ENCODE assay signal across 8 cellular contexts in the genomic region with DNA sequence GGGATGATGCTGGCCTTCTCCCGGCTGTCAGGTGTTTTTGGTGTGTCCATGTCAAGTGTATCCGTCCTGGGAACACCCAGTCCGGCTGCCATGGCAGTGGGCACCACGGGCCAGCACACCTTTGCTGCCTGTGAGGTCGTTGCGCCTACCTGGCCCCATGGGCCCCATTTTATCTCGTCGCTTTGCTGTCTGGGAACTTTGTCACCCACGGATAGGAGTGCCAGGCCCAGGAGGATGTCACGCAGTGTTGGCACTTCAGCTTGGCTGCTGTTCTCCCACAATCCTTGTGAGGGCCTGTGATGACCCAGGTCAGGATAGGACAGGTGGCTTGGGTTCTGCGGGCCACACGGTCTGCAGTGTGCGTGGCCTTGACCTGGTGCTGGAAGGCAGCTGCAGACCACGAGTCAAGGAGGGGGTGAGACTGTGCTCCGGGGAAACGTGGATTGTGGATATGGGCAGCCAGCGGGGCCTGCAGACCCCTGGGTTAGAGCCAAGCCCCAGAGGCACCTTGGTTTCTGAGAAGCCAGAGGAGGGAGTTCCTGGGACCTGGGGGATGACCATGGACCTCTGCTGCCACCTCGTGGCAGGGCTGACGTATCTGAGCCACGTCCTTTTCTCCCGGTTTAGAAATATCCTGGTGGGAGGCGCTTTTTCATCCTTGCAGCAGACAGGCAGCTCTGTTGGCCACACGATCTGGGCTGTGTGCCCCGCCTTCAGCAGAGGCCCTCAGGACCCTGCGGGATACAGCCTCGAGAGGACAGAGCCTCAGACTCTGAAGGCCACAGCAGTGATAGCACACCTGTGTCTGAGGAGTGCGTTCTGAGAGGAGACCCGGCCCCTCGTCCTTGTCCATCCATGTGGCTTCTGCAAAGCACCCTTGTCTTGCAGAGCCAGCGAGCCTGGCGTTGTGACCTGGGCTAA.
DNase-seq lines count a peak whose midpoint lies in the region; ATAC-seq, FAIRE-seq and TF ChIP-seq lines count a peak whose summit lies in the region.

No MANE protein-coding gene starts in this region.

- H3K27ac ChIP-seq in IMR-90 (ENCODE audit: insufficient read depth, low read length) (no peak overlapping the region; the same call in 1 of the 2 replicates), OCI-LY1 (ENCODE audit: low read depth, low read length, poor library complexity, severe bottlenecking) (no peak overlapping the region), endothelial cell of umbilical vein (ENCODE audit: insufficient read depth, low read depth, low read length) (no peak overlapping the region)

- TF ChIP-seq CTCF in IMR-90 (conservative IDR thresholded peaks at IDR 0.05; ENCODE audit: low read depth, low read length) (peak; percentile 98), OCI-LY1 (IDR thresholded peaks at IDR 0.05; ENCODE audit: low read length) (peak; percentile 76; the same call in 1 of the 2 replicates), endothelial cell of umbilical vein (IDR thresholded peaks at IDR 0.05; ENCODE audit: extremely low read depth in 1 of 2, insufficient read depth in 1 of 2, low read depth in 1 of 2, low read length in 2 of 2) (peak; percentile 77 to 87)

- CTCF ChIA-PET in IMR-90 (lab: Yijun Ruan, JAX) (interaction anchor here (0.6 to 1.1 kb wide), 4 partner anchors 101 to 274 kb away, joined by 3 to 5 read pairs (median 4); no protein-coding TSS in a partner anchor), endothelial cell of umbilical vein (lab: Charles Lee) (interaction anchor here (0.6 to 5.9 kb wide), 18 partner anchors 9 to 683 kb away, joined by 3 to 46 read pairs (median 4); no protein-coding TSS in a partner anchor)

- peaks cover 16% of the 10 kb centered on the region for H3K4me1 ChIP-seq in IMR-90 (ENCODE audit: control insufficient read depth, insufficient read depth, low read length)
- no peaks in the 10 kb centered on the region for H3K4me1 ChIP-seq in OCI-LY1 (ENCODE audit: insufficient read depth, low read length, severe bottlenecking)
- H3K4me1 ChIP-seq in endothelial cell of umbilical vein (ENCODE audit: control insufficient read depth, extremely low read depth, insufficient read depth, low read length) = no peaks in the 10 kb centered on the region

- no peak overlapping the region for H3K18ac ChIP-seq in IMR-90 (ENCODE audit: low read depth, low read length)

- 0 out of 2 replicates have a peak overlapping the region, but pooled peaks have one; percentile 17 for H3K14ac ChIP-seq in IMR-90 (replicated peaks; ENCODE audit: low read depth, low read length)

- H3K4ac ChIP-seq in IMR-90 (ENCODE audit: low read depth, low read length) = peak overlapping the region; percentile 87

- DNase-seq in COLO668 (lab: John Stamatoyannopoulos, UW; ENCODE audit: unreplicated experiment) (peak; percentile 88), IMR-90 (peak; percentile 91), endothelial cell of umbilical vein (ENCODE audit: low read depth, low spot score) (peak; percentile 60), mucosa of gallbladder (ENCODE audit: low spot score) (peak; percentile 59)
- DNase-seq in activated CD8-positive, alpha-beta memory T cell treated with anti-CD3 and anti-CD28 coated beads, Interleukin-2, amount 50 U/mL, for 1 hour (ENCODE audit: extremely low read depth) = peak; percentile 48
- peak; percentile 86 for DNase-seq in stimulated activated CD8-positive, alpha-beta memory T cell treated with anti-CD3 and anti-CD28 coated beads, Interleukin-4, amount 100 ng/mL, for 48 hours

- H3K36me3 ChIP-seq in IMR-90 (ENCODE audit: control insufficient read depth, insufficient read depth, low read length) (no peaks in the 10 kb centered on the region), OCI-LY1 (ENCODE audit: insufficient read depth, low read length) (no peaks in the 10 kb centered on the region), endothelial cell of umbilical vein (ENCODE audit: control insufficient read depth in 2 of 2, extremely low read depth in 1 of 2, insufficient read depth in 2 of 2, low read length in 2 of 2) (no peaks in the 10 kb centered on the region)

- H3K9me3 ChIP-seq in IMR-90 (ENCODE audit: control insufficient read depth, insufficient read depth, low read length) (no peaks in the 10 kb centered on the region), OCI-LY1 (ENCODE audit: low read length) (no peaks in the 10 kb centered on the region), endothelial cell of umbilical vein (replicated peaks; ENCODE audit: control insufficient read depth, insufficient read depth, low read length) (no peaks in the 10 kb centered on the region)

- peak; percentile 90 for FAIRE-seq in endothelial cell of umbilical vein (lab: Jason Lieb, UNC)

- in situ Hi-C loops in IMR-90 (cut with MboI; ENCODE audit: low sequenced_read_pairs) = loop anchor here (5.0 to 10.0 kb wide), 3 partner anchors 356 to 676 kb away; no protein-coding TSS in a partner anchor

- H3K9me1 ChIP-seq in IMR-90 (ENCODE audit: insufficient read depth, low read length) (peaks cover 11% of the 10 kb centered on the region), endothelial cell of umbilical vein (replicated peaks; ENCODE audit: control insufficient read depth, extremely low read depth, insufficient read depth, low read length) (no peaks in the 10 kb centered on the region)

- peak overlapping the region; percentile 78 for H4K91ac ChIP-seq in IMR-90 (ENCODE audit: insufficient read depth, low read depth, low read length)

- peak overlapping the region; percentile 73; the same call in 2 of the 3 replicates for H2BK15ac ChIP-seq in IMR-90 (ENCODE audit: low read depth, low read length)

- H2AK9ac ChIP-seq in IMR-90 (replicated peaks; ENCODE audit: low read depth, low read length, poor library complexity) = peak overlapping the region; percentile 34

- H3K79me2 ChIP-seq in OCI-LY1 (ENCODE audit: insufficient read depth, low read length) = no peaks in the 10 kb centered on the region
- no peaks in the 10 kb centered on the region for H3K79me2 ChIP-seq in endothelial cell of umbilical vein (ENCODE audit: control insufficient read depth, insufficient read depth, low read length)

- intact Hi-C loops in IMR-90 (cut with micrococcal nuclease) (loop anchor here (1.0 to 5.0 kb wide), 6 partner anchors 62 to 528 kb away; no protein-coding TSS in a partner anchor), endothelial cell of umbilical vein (cut with micrococcal nuclease) (loop anchor here (1.0 to 5.0 kb wide), 5 partner anchors 265 to 873 kb away; no protein-coding TSS in a partner anchor)

- 55% methylated on average over 14 of the region's 31 CpGs; no CpG with 5 or more reads in 1 of the 2 experiments for WGBS in IMR-90 (ENCODE audit: extremely low coverage in 2 of 2, insufficient read length in 1 of 2), 2 experiments

- peak overlapping the region; percentile 74 for H2BK5ac ChIP-seq in IMR-90 (ENCODE audit: low read depth, low read length, poor library complexity, severe bottlenecking)

- no peaks in the 10 kb centered on the region; the same call in 1 of the 2 replicates for H3K27me3 ChIP-seq in IMR-90 (ENCODE audit: control insufficient read depth, insufficient read depth, low read length)
- H3K27me3 ChIP-seq in OCI-LY1 (ENCODE audit: insufficient read depth, low read length) = no peaks in the 10 kb centered on the region
- peaks cover 3 to 4% of the 10 kb centered on the region in 2 experiments for H3K27me3 ChIP-seq in endothelial cell of umbilical vein (ENCODE audit: control insufficient read depth in 2 of 2, insufficient read depth in 2 of 2, low read length in 2 of 2)

- peaks cover 11% of the 10 kb centered on the region; the same call in 1 of the 2 replicates for H4K20me1 ChIP-seq in IMR-90 (ENCODE audit: insufficient read depth, low read length)
- no peaks in the 10 kb centered on the region for H4K20me1 ChIP-seq in OCI-LY1 (ENCODE audit: insufficient read depth, low read length)
- H4K20me1 ChIP-seq in endothelial cell of umbilical vein (replicated peaks; ENCODE audit: control insufficient read depth, extremely low read depth, insufficient read depth, low read length) = no peaks in the 10 kb centered on the region

- no peak for TF ChIP-seq POLR2A in IMR-90 (IDR thresholded peaks at IDR 0.05; ENCODE audit: low read depth, low read length)
- TF ChIP-seq POLR2A in endothelial cell of umbilical vein (IDR thresholded peaks at IDR 0.05; ENCODE audit: low read depth, low read length) = no peak

- peak overlapping the region; percentile 85 for H2AK5ac ChIP-seq in IMR-90 (ENCODE audit: low read depth, low read length)

- no peak overlapping the region for H4K5ac ChIP-seq in IMR-90 (ENCODE audit: low read depth, low read length)

- no peaks in the 10 kb centered on the region for H3F3A ChIP-seq in OCI-LY1 (ENCODE audit: insufficient read depth, low read length)

- H3K79me1 ChIP-seq in IMR-90 (ENCODE audit: low read depth in 1 of 2, low read length in 2 of 2) = no peaks in the 10 kb centered on the region

- peak overlapping the region; percentile 77 for H2AFZ ChIP-seq in IMR-90 (replicated peaks; ENCODE audit: low read length, poor library complexity)
- H2AFZ ChIP-seq in OCI-LY1 (ENCODE audit: low read length) = no peak overlapping the region
- H2AFZ ChIP-seq in endothelial cell of umbilical vein (ENCODE audit: low read depth, low read length) = no peak overlapping the region

- no peak overlapping the region for H3K4me2 ChIP-seq in IMR-90 (ENCODE audit: low read depth, low read length)
- no peak overlapping the region for H3K4me2 ChIP-seq in OCI-LY1 (ENCODE audit: low read length)
- no peak overlapping the region for H3K4me2 ChIP-seq in endothelial cell of umbilical vein (ENCODE audit: insufficient read depth, low read length)

- ATAC-seq in IMR-90 (ENCODE audit: low read depth) (peak; percentile 84), HG03280 (IDR thresholded peaks at IDR 0.05; ENCODE audit: unreplicated experiment) (no peak)

- no peak overlapping the region for H3K56ac ChIP-seq in IMR-90 (ENCODE audit: extremely low read depth, insufficient read depth, low read length)

- H3K9ac ChIP-seq in IMR-90 (ENCODE audit: low read depth, low read length) = no peak overlapping the region
- no peak overlapping the region for H3K9ac ChIP-seq in OCI-LY1 (ENCODE audit: low read length)
- no peak overlapping the region for H3K9ac ChIP-seq in endothelial cell of umbilical vein (replicated peaks; ENCODE audit: extremely low read depth, insufficient read depth, low read length)

- peak overlapping the region; percentile 74 for H2BK120ac ChIP-seq in IMR-90 (ENCODE audit: low read depth, low read length)

- H3K9me2 ChIP-seq in OCI-LY1 (ENCODE audit: low read depth, low read length) = no peaks in the 10 kb centered on the region

- H4K8ac ChIP-seq in IMR-90 (ENCODE audit: low read depth in 2 of 2, low read length in 2 of 2) = peak overlapping the region in 1 of 2 experiments; percentile 44; a peak in 2 of 4 replicates

- dilution Hi-C loops in IMR-90 (cut with HindIII; ENCODE audit: low sequenced_read_pairs, unreplicated experiment) = no loop called here
- dilution Hi-C loops in endothelial cell of umbilical vein (cut with MboI; ENCODE audit: extremely low pct_ligation_motif_present, low sequenced_read_pairs) = no loop called here

- peak; percentile 97 for TF ChIP-seq RAD21 in IMR-90 (IDR thresholded peaks at IDR 0.05; ENCODE audit: low read length)

- H3K4me3 ChIP-seq in IMR-90 (ENCODE audit: insufficient read depth, low read depth, low read length) = no peak overlapping the region
- no peak overlapping the region for H3K4me3 ChIP-seq in OCI-LY1 (ENCODE audit: low read depth, low read length, poor library complexity, severe bottlenecking)
- no peak overlapping the region for H3K4me3 ChIP-seq in endothelial cell of umbilical vein (replicated peaks in 1 of 3; ENCODE audit: insufficient read depth in 1 of 3, low read depth in 1 of 3, low read length in 3 of 3)

- H2BK20ac ChIP-seq in IMR-90 (ENCODE audit: low read depth, low read length) = peak overlapping the region; percentile 81

- BruUV-seq in IMR-90 (replicated peaks; lab: Mats Ljungman, UMichigan) (no TSS peak), endothelial cell of umbilical vein (replicated peaks; lab: Mats Ljungman, UMichigan) (no TSS peak)

- POLR2A ChIA-PET in IMR-90 (lab: Charles Lee; ENCODE audit: unreplicated experiment) = no interaction called here
- POLR2A ChIA-PET in endothelial cell of umbilical vein (lab: Charles Lee) = no interaction called here

- no peak overlapping the region for H3K23ac ChIP-seq in IMR-90 (ENCODE audit: low read depth, low read length)
